18 cellular contexts compared by ENCODE assay signal in genomic region chr10:14508725-14509124, GRCh38.
DNase-seq lines count a peak whose midpoint lies in the region; ATAC-seq and TF ChIP-seq lines count a peak whose summit lies in the region.
"Had no signal": no experiment of that assay in that cellular context is flagged by ENCODE, and none has a peak within 500 bp of the region (broad histone marks: within the 10 kb centered on the region; RNA-seq: fewer than 3 reads in every experiment).

No MANE protein-coding gene starts in this region.

- H3K9me3 ChIP-seq in tibial artery = no peaks in the 10 kb centered on the region
- H3K9me3 ChIP-seq: vagina had no signal

- H3K27ac ChIP-seq in tibial artery (peak overlapping the region; percentile 23 to 34), GM23338 (ENCODE audit: low read depth) (no peak overlapping the region)
- H3K27ac ChIP-seq: foreskin keratinocyte, vagina, WERI-Rb-1 had no signal

- no peaks in the 10 kb centered on the region for H4K20me1 ChIP-seq in GM23338 (replicated peaks; ENCODE audit: insufficient read depth)

- peaks cover 3% of the 10 kb centered on the region; the same call in 1 of the 2 replicates for H3K9me2 ChIP-seq in GM23338 (ENCODE audit: insufficient read depth)

- no peaks in the 10 kb centered on the region for H3K36me3 ChIP-seq in tibial artery
- peaks cover 15% of the 10 kb centered on the region for H3K36me3 ChIP-seq in GM23338 (ENCODE audit: insufficient read depth)
- H3K36me3 ChIP-seq: vagina, WERI-Rb-1 had no signal

- no peak for TF ChIP-seq CTCF in fibroblast of villous mesenchyme (IDR thresholded peaks at IDR 0.05; ENCODE audit: insufficient read depth, low read depth, low read length)
- TF ChIP-seq CTCF in tibial artery (IDR thresholded peaks at IDR 0.05) = no peak
- TF ChIP-seq CTCF in GM23338 (conservative IDR thresholded peaks at IDR 0.05; ENCODE audit: low read depth in 2 of 2) = no peak

- H3K79me2 ChIP-seq in GM23338 (replicated peaks; ENCODE audit: insufficient read depth) = no peaks in the 10 kb centered on the region

- H3K4me3 ChIP-seq in fibroblast of villous mesenchyme (ENCODE audit: low read depth, low read length) (no peak overlapping the region), tibial artery (peak overlapping the region in 1 of 2 donors; percentile 36), GM23338 (no peak overlapping the region)
- H3K4me3 ChIP-seq: smooth muscle cell, vagina had no signal

- H3K4me3 Mint-ChIP-seq in activated naive CD4-positive, alpha-beta T cell treated with anti-CD3 and anti-CD28 coated beads, Interleukin-2, amount 10 ng/mL, durations not matched to agents 7 days and 5 days = no peak overlapping the region
- H3K4me3 Mint-ChIP-seq in T-cell = no peak overlapping the region
- no peak overlapping the region for H3K4me3 Mint-ChIP-seq in GM23338
- H3K4me3 Mint-ChIP-seq: brain had no signal

- H3K27me3 ChIP-seq in tibial artery (no peaks in the 10 kb centered on the region), GM23338 (ENCODE audit: insufficient read depth) (no peaks in the 10 kb centered on the region)
- H3K27me3 ChIP-seq: vagina had no signal

- POLR2A ChIA-PET in T-cell (lab: Charles Lee) = interaction anchor here in 1 of 2 donors (0.5 to 1.2 kb wide), 3 partner anchors 34 to 79 kb away, joined by 3 to 4 read pairs (median 4); no protein-coding TSS in a partner anchor

- H3K36me3 Mint-ChIP-seq in activated naive CD4-positive, alpha-beta T cell treated with anti-CD3 and anti-CD28 coated beads, Interleukin-2, amount 10 ng/mL, durations not matched to agents 7 days and 5 days = peaks cover 53% of the 10 kb centered on the region
- H3K36me3 Mint-ChIP-seq in T-cell (peaks cover 44% of the 10 kb centered on the region), GM23338 (ENCODE audit: low read depth) (peaks cover 3% of the 10 kb centered on the region; the same call in 2 of the 3 replicates)

- no peaks in the 10 kb centered on the region for H3K27me3 Mint-ChIP-seq in activated naive CD4-positive, alpha-beta T cell treated with anti-CD3 and anti-CD28 coated beads, Interleukin-2, amount 10 ng/mL, durations not matched to agents 7 days and 5 days
- H3K27me3 Mint-ChIP-seq in T-cell = no peaks in the 10 kb centered on the region
- no peaks in the 10 kb centered on the region for H3K27me3 Mint-ChIP-seq in GM23338 (ENCODE audit: insufficient read depth, low read depth, poor library complexity)
- H3K27me3 Mint-ChIP-seq: progenitor cell of endocrine pancreas had no signal

- no peaks in the 10 kb centered on the region for H3F3A ChIP-seq in GM23338 (replicated peaks; ENCODE audit: low read depth)

- intact Hi-C loops in tibial artery (cut with DNase I; ENCODE audit: low total_unique reads) = no loop called here

- DNase-seq in activated naive CD4-positive, alpha-beta T cell treated with anti-CD3 and anti-CD28 coated beads, Interleukin-2, amount 10 ng/mL, durations not matched to agents 7 days and 5 days = no peak
- no peak for DNase-seq in activated naive CD4-positive, alpha-beta T cell treated with anti-CD3 and anti-CD28 coated beads, Interleukin-2, amount 50 U/mL, for 16 hours
- DNase-seq in T-cell (no peak), fibroblast of villous mesenchyme (ENCODE audit: low read depth) (peak; percentile 16), tibial artery (peak; percentile 63 to 80), GM23338 (ENCODE audit: low spot score) (no peak)
- no peak for DNase-seq in activated CD8-positive, alpha-beta memory T cell treated with anti-CD3 and anti-CD28 coated beads for 24 hours
- DNase-seq: activated gamma-delta T cell treated with Interleukin-2 at 50 U/mL for 16 hours, DND-41, foreskin keratinocyte, mesendoderm, SHP77, WERI-Rb-1 had no signal

- CTCF ChIA-PET in activated naive CD4-positive, alpha-beta T cell treated with anti-CD3 and anti-CD28 coated beads, Interleukin-2, amount 10 ng/mL, durations not matched to agents 7 days and 5 days (lab: Charles Lee) = interaction anchor here (0.8 to 2.1 kb wide), 6 partner anchors 11 to 311 kb away, joined by 3 to 5 read pairs (median 4); no protein-coding TSS in a partner anchor
- CTCF ChIA-PET in T-cell (lab: Charles Lee) = interaction anchor here (0.6 to 1.7 kb wide), 6 partner anchors 15 to 328 kb away, joined by 3 to 7 read pairs (median 5); no protein-coding TSS in a partner anchor

- peak overlapping the region; percentile 69 for H3K27ac Mint-ChIP-seq in activated naive CD4-positive, alpha-beta T cell treated with anti-CD3 and anti-CD28 coated beads, Interleukin-2, amount 10 ng/mL, durations not matched to agents 7 days and 5 days
- H3K27ac Mint-ChIP-seq in T-cell (peak overlapping the region; percentile 68 to 88), GM23338 (no peak overlapping the region)
- H3K27ac Mint-ChIP-seq: progenitor cell of endocrine pancreas had no signal

- H2AFZ ChIP-seq in GM23338 = no peak overlapping the region

- ATAC-seq in T-cell (replicated peaks in 1 of 4) (no peak), GM21381 (IDR thresholded peaks at IDR 0.05; ENCODE audit: unreplicated experiment) (no peak), GM23338 (no peak)
- ATAC-seq: foreskin keratinocyte had no signal

- peaks cover 40% of the 10 kb centered on the region for H3K4me1 Mint-ChIP-seq in activated naive CD4-positive, alpha-beta T cell treated with anti-CD3 and anti-CD28 coated beads, Interleukin-2, amount 10 ng/mL, durations not matched to agents 7 days and 5 days
- peaks cover 38 to 49% (median 41%) of the 10 kb centered on the region in 3 donors for H3K4me1 Mint-ChIP-seq in T-cell
- peaks cover 5% of the 10 kb centered on the region; the same call in 2 of the 3 replicates for H3K4me1 Mint-ChIP-seq in GM23338

- H3K4me2 ChIP-seq in GM23338 = no peak overlapping the region
- H3K4me2 ChIP-seq: smooth muscle cell had no signal

- peaks cover 6% of the 10 kb centered on the region for H3K9me3 Mint-ChIP-seq in activated naive CD4-positive, alpha-beta T cell treated with anti-CD3 and anti-CD28 coated beads, Interleukin-2, amount 10 ng/mL, durations not matched to agents 7 days and 5 days
- H3K9me3 Mint-ChIP-seq in T-cell (peaks cover 0 to 14% (median 6%) of the 10 kb centered on the region in 3 donors), GM23338 (0 out of 3 replicates have a peak, but pooled peaks cover 2% of the 10 kb centered on the region)

- no peaks in the 10 kb centered on the region for H3K4me1 ChIP-seq in tibial artery
- H3K4me1 ChIP-seq in GM23338 (ENCODE audit: insufficient read depth) = no peaks in the 10 kb centered on the region
- H3K4me1 ChIP-seq: foreskin keratinocyte, vagina had no signal

TF ChIP-seq in GM23338, 12 proteins besides CTCF, POLR2A, EP300 and RAD21:
- TF ChIP-seq, protein P1, sequence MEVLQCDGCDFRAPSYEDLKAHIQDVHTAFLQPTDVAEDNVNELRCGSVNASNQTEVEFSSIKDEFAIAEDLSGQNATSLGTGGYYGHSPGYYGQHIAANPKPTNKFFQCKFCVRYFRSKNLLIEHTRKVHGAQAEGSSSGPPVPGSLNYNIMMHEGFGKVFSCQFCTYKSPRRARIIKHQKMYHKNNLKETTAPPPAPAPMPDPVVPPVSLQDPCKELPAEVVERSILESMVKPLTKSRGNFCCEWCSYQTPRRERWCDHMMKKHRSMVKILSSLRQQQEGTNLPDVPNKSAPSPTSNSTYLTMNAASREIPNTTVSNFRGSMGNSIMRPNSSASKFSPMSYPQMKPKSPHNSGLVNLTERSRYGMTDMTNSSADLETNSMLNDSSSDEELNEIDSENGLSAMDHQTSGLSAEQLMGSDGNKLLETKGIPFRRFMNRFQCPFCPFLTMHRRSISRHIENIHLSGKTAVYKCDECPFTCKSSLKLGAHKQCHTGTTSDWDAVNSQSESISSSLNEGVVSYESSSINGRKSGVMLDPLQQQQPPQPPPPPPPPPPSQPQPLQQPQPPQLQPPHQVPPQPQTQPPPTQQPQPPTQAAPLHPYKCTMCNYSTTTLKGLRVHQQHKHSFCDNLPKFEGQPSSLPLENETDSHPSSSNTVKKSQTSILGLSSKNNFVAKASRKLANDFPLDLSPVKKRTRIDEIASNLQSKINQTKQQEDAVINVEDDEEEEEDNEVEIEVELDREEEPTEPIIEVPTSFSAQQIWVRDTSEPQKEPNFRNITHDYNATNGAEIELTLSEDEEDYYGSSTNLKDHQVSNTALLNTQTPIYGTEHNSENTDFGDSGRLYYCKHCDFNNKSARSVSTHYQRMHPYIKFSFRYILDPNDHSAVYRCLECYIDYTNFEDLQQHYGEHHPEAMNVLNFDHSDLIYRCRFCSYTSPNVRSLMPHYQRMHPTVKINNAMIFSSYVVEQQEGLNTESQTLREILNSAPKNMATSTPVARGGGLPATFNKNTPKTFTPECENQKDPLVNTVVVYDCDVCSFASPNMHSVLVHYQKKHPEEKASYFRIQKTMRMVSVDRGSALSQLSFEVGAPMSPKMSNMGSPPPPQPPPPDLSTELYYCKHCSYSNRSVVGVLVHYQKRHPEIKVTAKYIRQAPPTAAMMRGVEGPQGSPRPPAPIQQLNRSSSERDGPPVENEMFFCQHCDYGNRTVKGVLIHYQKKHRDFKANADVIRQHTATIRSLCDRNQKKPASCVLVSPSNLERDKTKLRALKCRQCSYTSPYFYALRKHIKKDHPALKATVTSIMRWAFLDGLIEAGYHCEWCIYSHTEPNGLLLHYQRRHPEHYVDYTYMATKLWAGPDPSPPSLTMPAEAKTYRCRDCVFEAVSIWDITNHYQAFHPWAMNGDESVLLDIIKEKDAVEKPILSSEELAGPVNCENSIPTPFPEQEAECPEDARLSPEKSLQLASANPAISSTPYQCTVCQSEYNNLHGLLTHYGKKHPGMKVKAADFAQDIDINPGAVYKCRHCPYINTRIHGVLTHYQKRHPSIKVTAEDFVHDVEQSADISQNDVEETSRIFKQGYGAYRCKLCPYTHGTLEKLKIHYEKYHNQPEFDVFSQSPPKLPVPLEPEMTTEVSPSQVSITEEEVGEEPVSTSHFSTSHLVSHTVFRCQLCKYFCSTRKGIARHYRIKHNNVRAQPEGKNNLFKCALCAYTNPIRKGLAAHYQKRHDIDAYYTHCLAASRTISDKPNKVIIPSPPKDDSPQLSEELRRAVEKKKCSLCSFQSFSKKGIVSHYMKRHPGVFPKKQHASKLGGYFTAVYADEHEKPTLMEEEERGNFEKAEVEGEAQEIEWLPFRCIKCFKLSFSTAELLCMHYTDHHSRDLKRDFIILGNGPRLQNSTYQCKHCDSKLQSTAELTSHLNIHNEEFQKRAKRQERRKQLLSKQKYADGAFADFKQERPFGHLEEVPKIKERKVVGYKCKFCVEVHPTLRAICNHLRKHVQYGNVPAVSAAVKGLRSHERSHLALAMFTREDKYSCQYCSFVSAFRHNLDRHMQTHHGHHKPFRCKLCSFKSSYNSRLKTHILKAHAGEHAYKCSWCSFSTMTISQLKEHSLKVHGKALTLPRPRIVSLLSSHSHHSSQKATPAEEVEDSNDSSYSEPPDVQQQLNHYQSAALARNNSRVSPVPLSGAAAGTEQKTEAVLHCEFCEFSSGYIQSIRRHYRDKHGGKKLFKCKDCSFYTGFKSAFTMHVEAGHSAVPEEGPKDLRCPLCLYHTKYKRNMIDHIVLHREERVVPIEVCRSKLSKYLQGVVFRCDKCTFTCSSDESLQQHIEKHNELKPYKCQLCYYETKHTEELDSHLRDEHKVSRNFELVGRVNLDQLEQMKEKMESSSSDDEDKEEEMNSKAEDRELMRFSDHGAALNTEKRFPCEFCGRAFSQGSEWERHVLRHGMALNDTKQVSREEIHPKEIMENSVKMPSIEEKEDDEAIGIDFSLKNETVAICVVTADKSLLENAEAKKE (CRISPR knock-in tag; IDR thresholded peaks at IDR 0.05) = no peak

Comparison
In these comparisons a context has a peak if more than half of its experiments do, and no peak if none do; other contexts are left out.
1. DNase-seq: peak in fibroblast of villous mesenchyme (single experiment) and tibial artery (2 of 2); none in activated naive CD4-positive, alpha-beta T cell treated with anti-CD3 and anti-CD28 coated beads, Interleukin-2, amount 10 ng/mL, durations not matched to agents 7 days and 5 days (single experiment), activated naive CD4-positive, alpha-beta T cell treated with anti-CD3 and anti-CD28 coated beads, Interleukin-2, amount 50 U/mL, for 16 hours (single experiment), T-cell (0 of 34), activated CD8-positive, alpha-beta memory T cell treated with anti-CD3 and anti-CD28 coated beads for 24 hours (single experiment) and GM23338 (single experiment).